ENCODE assay signal across 4 cellular contexts in the genomic region with DNA sequence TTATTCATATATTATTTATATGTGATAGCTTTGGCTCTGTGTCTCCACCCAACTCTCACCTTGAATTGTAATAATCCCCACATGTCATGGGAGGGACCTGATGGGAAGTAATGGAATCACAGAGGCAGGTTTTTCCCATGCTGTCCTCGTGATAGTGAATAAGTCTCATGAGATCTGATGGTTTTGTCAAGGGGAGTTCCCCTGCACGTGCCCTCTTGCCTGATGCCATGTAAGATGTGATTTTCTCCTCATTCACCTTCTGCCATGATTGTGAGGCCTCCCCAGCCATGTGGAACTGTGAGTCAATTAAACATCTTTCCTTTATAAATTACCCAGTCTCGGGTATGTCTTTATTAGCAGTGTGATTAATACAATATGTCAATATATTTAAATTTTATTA. TPM values are rescaled to one million over a fixed set of nuclear protein-coding genes. Genes with fewer than 3 reads are reported as not detected.
"Had no signal": no experiment of that assay in that cellular context is flagged by ENCODE, and none has a peak within 500 bp of the region (broad histone marks: within the 10 kb centered on the region; RNA-seq: fewer than 3 reads in every experiment).

No MANE protein-coding gene starts in this region.

RNA-seq across cellular contexts. Expression of a gene that starts 22.9 kb away (rescaled TPM):
- total RNA-seq: GM23338, H1, H9, IMR-90 had no signal
